1 cellular context compared by ENCODE assay signal in genomic region chr7:121038717-121039509, GRCh38.
TF ChIP-seq lines count a peak whose summit lies in the region.

No MANE protein-coding gene starts in this region.

TF ChIP-seq in K562, 482 proteins besides CTCF, POLR2A, EP300 and RAD21 (continued from another document and continues in another):
- TF ChIP-seq ZNF407 (IDR thresholded peaks at IDR 0.05; ENCODE audit: low read depth), result no peak
- no peak for TF ChIP-seq HOXB6 (CRISPR knock-in tag; IDR thresholded peaks at IDR 0.05; ENCODE audit: borderline replicate concordance)
- peak; percentile 37; the same call in 1 of the 2 replicates for TF ChIP-seq SP1 (CRISPR knock-in tag; IDR thresholded peaks at IDR 0.05)
- TF ChIP-seq SREBF2 (CRISPR knock-in tag; IDR thresholded peaks at IDR 0.05), result 0 out of 2 replicates have a peak, but pooled peaks have one; percentile 31
- peak; percentile 71; the same call in 1 of the 2 replicates for TF ChIP-seq ZNF384 (IDR thresholded peaks at IDR 0.05; ENCODE audit: low read depth, low read length)
- peak; percentile 89 for TF ChIP-seq LCOR (CRISPR knock-in tag; IDR thresholded peaks at IDR 0.05)
- TF ChIP-seq MEIS2 (IDR thresholded peaks at IDR 0.05; ENCODE audit: partially characterized antibody), result peak; percentile 100
- TF ChIP-seq ZNF766 (CRISPR knock-in tag; conservative IDR thresholded peaks at IDR 0.05), result peak; percentile 88
- TF ChIP-seq ZNF717 (CRISPR knock-in tag; IDR thresholded peaks at IDR 0.05), result 0 out of 2 replicates have a peak, but pooled peaks have one; percentile 18
- TF ChIP-seq ZNF232 (CRISPR knock-in tag; IDR thresholded peaks at IDR 0.05), result no peak
- peak in 1 of 2 experiments; percentile 90; a peak in 2 of 4 replicates for TF ChIP-seq ETV6 (IDR thresholded peaks at IDR 0.05; ENCODE audit: borderline replicate concordance in 1 of 2, low read depth in 2 of 2, low read length in 1 of 2)
- no peak for TF ChIP-seq ETV6 (CRISPR knock-in tag; IDR thresholded peaks at IDR 0.05; ENCODE audit: borderline replicate concordance)
- TF ChIP-seq BCOR (IDR thresholded peaks at IDR 0.05), result peak; percentile 86
- TF ChIP-seq MYNN (IDR thresholded peaks at IDR 0.05), result peak; percentile 85; the same call in 1 of the 2 replicates
- TF ChIP-seq MYNN (CRISPR knock-in tag; IDR thresholded peaks at IDR 0.05), result no peak
- TF ChIP-seq NONO (IDR thresholded peaks at IDR 0.05; ENCODE audit: low read depth in 2 of 2, low read length in 1 of 2), result peak in 1 of 2 experiments; percentile 88; a peak in 2 of 4 replicates
- peak; percentile 48 for TF ChIP-seq TFE3 (CRISPR knock-in tag; IDR thresholded peaks at IDR 0.05)
- peak; percentile 53; the same call in 1 of the 2 replicates for TF ChIP-seq ETV5 (CRISPR knock-in tag; IDR thresholded peaks at IDR 0.05; ENCODE audit: low read depth)
- peak; percentile 62 for TF ChIP-seq GMEB1 (CRISPR knock-in tag; IDR thresholded peaks at IDR 0.05)
- TF ChIP-seq CEBPZ (IDR thresholded peaks at IDR 0.05; ENCODE audit: borderline replicate concordance, low read depth, low read length), result no peak
- peak; percentile 94; the same call in 1 of the 2 replicates for TF ChIP-seq HBP1 (CRISPR knock-in tag; IDR thresholded peaks at IDR 0.05)
- TF ChIP-seq RNF2 (IDR thresholded peaks at IDR 0.05), result peak; percentile 99
- TF ChIP-seq GABPA (tag; conservative IDR thresholded peaks at IDR 0.05; ENCODE audit: low read depth), result peak; percentile 53; the same call in 1 of the 2 replicates
- peak; percentile 66 for TF ChIP-seq ATF4 (CRISPR knock-in tag; IDR thresholded peaks at IDR 0.05)
- TF ChIP-seq ELF2 (CRISPR knock-in tag; IDR thresholded peaks at IDR 0.05), result peak; percentile 65
- TF ChIP-seq NCOR1 (IDR thresholded peaks at IDR 0.05), result peak; percentile 99
- no peak for TF ChIP-seq KLF1 (tag; IDR thresholded peaks at IDR 0.05)
- peak; percentile 86 for TF ChIP-seq BHLHE40 (IDR thresholded peaks at IDR 0.05; ENCODE audit: low read length)
- TF ChIP-seq ZNF57 (CRISPR knock-in tag; IDR thresholded peaks at IDR 0.05), result peak; percentile 47; the same call in 1 of the 2 replicates
- peak; percentile 97 for TF ChIP-seq SMAD4 (CRISPR knock-in tag; conservative IDR thresholded peaks at IDR 0.05)
- TF ChIP-seq GATAD2B (IDR thresholded peaks at IDR 0.05; ENCODE audit: borderline replicate concordance), result peak; percentile 98
- no peak for TF ChIP-seq MXD1 (CRISPR knock-in tag; IDR thresholded peaks at IDR 0.05; ENCODE audit: borderline replicate concordance, poor library complexity, severe bottlenecking)
- peak; percentile 82 for TF ChIP-seq HSF4 (CRISPR knock-in tag; IDR thresholded peaks at IDR 0.05; ENCODE audit: borderline replicate concordance)
- TF ChIP-seq ZNF280A (IDR thresholded peaks at IDR 0.05; ENCODE audit: low read depth, partially characterized antibody), result no peak
- TF ChIP-seq ZNF24 (IDR thresholded peaks at IDR 0.05), result peak; percentile 56; the same call in 1 of the 2 replicates
- TF ChIP-seq ATF1 (CRISPR knock-in tag; IDR thresholded peaks at IDR 0.05), result no peak
- TF ChIP-seq ATF1 (tag; IDR thresholded peaks at IDR 0.05), result peak; percentile 92
- TF ChIP-seq TAF15 (IDR thresholded peaks at IDR 0.05; ENCODE audit: low read depth, low read length), result no peak
